Comparison of ENCODE assay signal across 18 cellular contexts in the genomic region with DNA sequence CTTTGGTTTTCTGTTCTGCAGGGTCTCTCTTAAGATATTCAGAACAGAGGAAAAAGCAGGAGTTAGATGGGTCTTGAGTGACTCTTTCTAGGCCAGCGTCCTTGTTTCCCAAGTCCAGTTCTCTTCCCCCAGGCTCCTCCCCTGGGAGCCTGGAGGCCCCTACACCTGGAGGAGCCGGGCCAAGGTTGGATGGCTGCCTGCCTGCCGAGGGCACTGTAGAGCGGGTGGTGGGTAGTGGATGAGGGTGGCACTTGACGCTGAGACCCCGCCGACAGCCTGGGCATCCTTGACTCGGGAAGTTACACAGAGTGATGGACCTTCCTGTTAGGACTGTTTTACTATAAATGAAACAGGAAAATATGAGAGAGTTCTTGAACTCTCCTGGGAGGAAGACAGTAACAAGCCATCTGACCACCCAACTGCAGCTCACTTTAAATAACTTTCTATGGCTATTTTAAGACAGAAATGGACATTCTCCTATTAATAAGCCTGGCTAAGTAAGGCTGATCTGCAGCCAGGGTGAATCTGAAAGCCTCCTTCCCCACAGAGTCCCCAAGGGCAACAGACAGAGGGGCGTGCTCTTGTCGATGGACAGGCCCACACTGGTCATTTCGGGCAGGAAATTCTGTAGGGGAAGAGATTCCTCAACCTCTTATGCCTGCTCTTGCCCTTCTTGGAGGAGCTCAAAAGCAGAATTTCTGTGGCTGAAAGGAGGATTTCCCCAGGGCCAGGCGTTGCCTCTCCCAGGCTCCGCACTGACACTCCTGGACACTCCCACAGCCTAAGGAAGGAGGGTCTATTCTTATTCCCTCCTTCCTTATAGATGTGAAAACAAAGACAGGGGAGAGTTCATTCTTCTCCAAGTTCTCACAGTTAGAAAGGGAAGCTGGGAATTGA. TPM values are rescaled to one million over a fixed set of nuclear protein-coding genes. Genes with fewer than 3 reads are reported as not detected.
DNase-seq lines count a peak whose midpoint lies in the region; ATAC-seq and TF ChIP-seq lines count a peak whose summit lies in the region.
"Had no signal": no experiment of that assay in that cellular context is flagged by ENCODE, and none has a peak within 500 bp of the region (broad histone marks: within the 10 kb centered on the region; RNA-seq: fewer than 3 reads in every experiment).

No MANE protein-coding gene starts in this region.

- no peaks in the 10 kb centered on the region for H3K4me1 ChIP-seq in breast epithelium
- no peaks in the 10 kb centered on the region for H3K4me1 ChIP-seq in upper lobe of right lung

- H3K4me1 Mint-ChIP-seq in MCF 10A (ENCODE audit: insufficient read depth, unreplicated experiment) (peaks cover 6% of the 10 kb centered on the region), nephron (peaks cover 54% of the 10 kb centered on the region)
- no peaks in the 10 kb centered on the region for H3K4me1 Mint-ChIP-seq in CD4-positive, alpha-beta T cell (ENCODE audit: low read depth)

- DNase-seq in breast epithelium (ENCODE audit: low spot score in 2 of 2), result no peak
- DNase-seq in MCF 10A (ENCODE audit: unreplicated experiment), result no peak
- DNase-seq in left cardiac atrium, result no peak
- DNase-seq in upper lobe of right lung, result no peak
- no peak for DNase-seq in RKO (ENCODE audit: low spot score)
- no peak for DNase-seq in CD4-positive, alpha-beta T cell
- DNase-seq in activated naive CD4-positive, alpha-beta T cell treated with anti-CD3 and anti-CD28 coated beads, Interleukin-2, amount 50 U/mL, for 16 hours, result no peak
- DNase-seq: activated CD4-positive, alpha-beta T cell treated with anti-CD3 and anti-CD28 coated beads for 48 hours; DMS153; effector CD8-positive, alpha-beta T cell; foreskin melanocyte; NCI-H1694; NCI-H510A had no signal

- no TSS peak for BruUV-seq in MCF 10A (replicated peaks; lab: Mats Ljungman, UMichigan)

- H3K36me3 ChIP-seq in breast epithelium, result no peaks in the 10 kb centered on the region
- no peaks in the 10 kb centered on the region for H3K36me3 ChIP-seq in upper lobe of right lung

- H3K27me3 Mint-ChIP-seq in MCF 10A (ENCODE audit: insufficient read depth, unreplicated experiment), result no peaks in the 10 kb centered on the region
- peaks cover 6% of the 10 kb centered on the region for H3K27me3 Mint-ChIP-seq in nephron (ENCODE audit: low read depth)
- no peaks in the 10 kb centered on the region for H3K27me3 Mint-ChIP-seq in CD4-positive, alpha-beta T cell
- H3K27me3 Mint-ChIP-seq: activated naive CD8-positive, alpha-beta T cell had no signal

- intact Hi-C loops in breast epithelium (cut with DNase I; ENCODE audit: low total_unique reads), result no loop called here
- intact Hi-C loops in MCF 10A (cut with micrococcal nuclease), result no loop called here
- intact Hi-C loops in left cardiac atrium (cut with DNase I), result no loop called here
- intact Hi-C loops in upper lobe of right lung (cut with DNase I), result no loop called here
- intact Hi-C loops in CD4-positive, alpha-beta T cell (cut with DNase I, micrococcal nuclease), result no loop called here

- H3K27me3 ChIP-seq in breast epithelium (no peaks in the 10 kb centered on the region), upper lobe of right lung (no peaks in the 10 kb centered on the region)
- no peaks in the 10 kb centered on the region for H3K27me3 ChIP-seq in CD4-positive, alpha-beta T cell (ENCODE audit: control insufficient read depth, insufficient read depth, low read length)

- ATAC-seq in left cardiac atrium, result peak; percentile 48 to 64
- no peak for ATAC-seq in upper lobe of right lung
- no peak for ATAC-seq in CD4-positive, alpha-beta T cell (ENCODE audit: poor library complexity)

- H3K36me3 Mint-ChIP-seq in MCF 10A (ENCODE audit: insufficient read depth, unreplicated experiment), result no peaks in the 10 kb centered on the region
- H3K36me3 Mint-ChIP-seq in nephron (ENCODE audit: low read depth), result no peaks in the 10 kb centered on the region
- no peaks in the 10 kb centered on the region for H3K36me3 Mint-ChIP-seq in CD4-positive, alpha-beta T cell (ENCODE audit: low read depth)
- H3K36me3 Mint-ChIP-seq: activated naive CD8-positive, alpha-beta T cell had no signal

- no peak for TF ChIP-seq POLR2A in breast epithelium (IDR thresholded peaks at IDR 0.05)

- no peaks in the 10 kb centered on the region for H3K9me3 ChIP-seq in breast epithelium
- H3K9me3 ChIP-seq in upper lobe of right lung, result no peaks in the 10 kb centered on the region
- H3K9me3 ChIP-seq in CD4-positive, alpha-beta T cell (ENCODE audit: control insufficient read depth, low read length), result no peaks in the 10 kb centered on the region

- CTCF ChIA-PET in MCF 10A (lab: Yijun Ruan, JAX), result interaction anchor here (0.5 kb wide), 1 partner anchor 17 kb away, joined by 3 read pairs; a partner anchor contains a TSS
- CTCF ChIA-PET in CD4-positive, alpha-beta T cell (lab: Charles Lee), result no interaction called here

- H3K4me3 Mint-ChIP-seq in MCF 10A (ENCODE audit: unreplicated experiment) (no peak overlapping the region), nephron (no peak overlapping the region)
- no peak overlapping the region for H3K4me3 Mint-ChIP-seq in CD4-positive, alpha-beta T cell
- H3K4me3 Mint-ChIP-seq: activated naive CD8-positive, alpha-beta T cell had no signal

- no peak for TF ChIP-seq CTCF in breast epithelium (IDR thresholded peaks at IDR 0.05)
- no peak for TF ChIP-seq CTCF in MCF 10A (IDR thresholded peaks at IDR 0.05; ENCODE audit: unreplicated experiment)
- TF ChIP-seq CTCF in nephron (IDR thresholded peaks at IDR 0.05; ENCODE audit: unreplicated experiment in 3 of 3), result no peak
- no peak for TF ChIP-seq CTCF in upper lobe of right lung (IDR thresholded peaks at IDR 0.05)
- TF ChIP-seq CTCF in CD4-positive, alpha-beta T cell (IDR thresholded peaks at IDR 0.05), result no peak

- H3K4me3 ChIP-seq in breast epithelium (no peak overlapping the region), upper lobe of right lung (no peak overlapping the region)

- H3K9me3 Mint-ChIP-seq in MCF 10A (ENCODE audit: unreplicated experiment) (no peaks in the 10 kb centered on the region), nephron (peaks cover 5% of the 10 kb centered on the region)
- H3K9me3 Mint-ChIP-seq in CD4-positive, alpha-beta T cell, result no peaks in the 10 kb centered on the region

- POLR2A ChIA-PET in MCF 10A (lab: Yijun Ruan, JAX), result no interaction called here
- POLR2A ChIA-PET in CD4-positive, alpha-beta T cell (lab: Charles Lee), result no interaction called here

- H3K27ac Mint-ChIP-seq in MCF 10A (ENCODE audit: low read depth, unreplicated experiment) (no peak overlapping the region), nephron (peak overlapping the region; percentile 93 to 98 (median 98))
- no peak overlapping the region for H3K27ac Mint-ChIP-seq in CD4-positive, alpha-beta T cell
- H3K27ac Mint-ChIP-seq: activated naive CD8-positive, alpha-beta T cell had no signal

- H3K27ac ChIP-seq in breast epithelium, result peak overlapping the region; percentile 35 to 69
- H3K27ac ChIP-seq in upper lobe of right lung, result peak overlapping the region; percentile 72
- no peak overlapping the region for H3K27ac ChIP-seq in CD4-positive, alpha-beta T cell (ENCODE audit: low read depth, low read length)
- H3K27ac ChIP-seq: 22Rv1, C4-2B had no signal

RNA-seq across cellular contexts. Expression of a gene that starts 17.7 kb away (rescaled TPM):
- total RNA-seq in breast epithelium (1 to 10 TPM in 1 of 3 donors, under 1 TPM in 2; 0.48 to 1.6 (median 0.66) TPM), MCF 10A (2022) (0.20 and 0.51 TPM in 2 replicates), left cardiac atrium (1 to 10 TPM; 1.4 to 4.0 TPM), upper lobe of right lung (6.4 TPM)
- total RNA-seq in CD4-positive, alpha-beta T cell, result not detected
- total RNA-seq: mononuclear cell had no signal

Comparison
In these comparisons a context has a peak if more than half of its experiments do, and no peak if none do; other contexts are left out.
1. H3K27ac Mint-ChIP-seq: peak in nephron (3 of 3); none in MCF 10A (single experiment) and CD4-positive, alpha-beta T cell (single experiment).
2. ATAC-seq: peak in left cardiac atrium (2 of 2); none in upper lobe of right lung (single experiment) and CD4-positive, alpha-beta T cell (single experiment).